ENCODE assay signal across 8 cellular contexts in the genomic region with DNA sequence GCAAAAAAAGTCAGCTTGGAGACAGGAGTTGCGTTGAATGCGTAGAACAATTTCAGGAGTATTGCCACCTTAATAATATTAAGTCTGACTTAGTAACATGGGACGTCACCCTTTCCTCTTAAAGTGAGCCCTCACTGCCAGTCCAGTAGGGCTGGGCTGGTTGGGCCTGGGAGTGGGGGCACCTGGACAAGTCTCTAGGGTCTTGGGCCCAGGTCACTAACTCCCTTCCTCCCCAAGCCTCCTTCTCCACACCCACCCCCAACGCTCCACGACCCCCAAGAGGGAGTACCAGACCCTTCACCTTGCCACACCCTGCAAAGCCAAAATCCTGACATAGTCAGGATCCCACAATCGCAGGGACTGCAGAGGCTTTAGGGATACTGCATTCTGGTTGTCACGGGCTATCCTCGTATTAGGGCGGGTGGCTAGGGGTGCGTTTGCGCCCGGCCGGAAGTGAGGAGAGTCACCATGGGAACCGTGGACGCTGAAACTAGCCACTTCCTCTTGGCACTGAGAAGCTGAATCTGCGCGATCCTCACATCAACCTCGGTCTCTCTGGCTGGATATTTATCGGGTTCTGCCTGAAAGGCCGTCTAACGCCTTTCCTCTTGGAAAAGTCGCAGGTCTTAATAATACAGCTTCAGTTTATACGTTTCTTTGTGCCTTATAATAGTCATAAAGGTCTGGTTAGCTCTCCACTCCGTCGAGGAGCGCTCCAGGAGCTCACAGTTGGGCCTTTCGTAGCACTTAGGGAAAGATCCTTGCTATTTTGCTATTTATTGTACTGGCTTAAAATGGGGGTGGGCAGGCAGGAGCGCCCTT. TPM values are rescaled to one million over a fixed set of nuclear protein-coding genes. Genes with fewer than 3 reads are reported as not detected.
DNase-seq lines count a peak whose midpoint lies in the region; ATAC-seq and TF ChIP-seq lines count a peak whose summit lies in the region.

No MANE protein-coding gene starts in this region.

- H3K4me3 ChIP-seq in brain microvascular endothelial cell (ENCODE audit: low read depth, low read length) (peak overlapping the region; percentile 60), iPS-18a (ENCODE audit: low read length) (peak overlapping the region; percentile 7), gastrocnemius medialis (peak overlapping the region; percentile 40 to 69 (median 53))

- TF ChIP-seq CTCF in brain microvascular endothelial cell (IDR thresholded peaks at IDR 0.05; ENCODE audit: low read depth, low read length, missing control alignments) (no peak), gastrocnemius medialis (IDR thresholded peaks at IDR 0.05 in 4 of 5, conservative IDR thresholded peaks at IDR 0.05 in 1 of 5) (no peak)

- H3K4me3 Mint-ChIP-seq in T-helper 2 cell treated with Interferon-gamma antibody and Interleukin-4, amounts not matched to agents 5 μg/mL and 100 μg/mL, for 36 hours, result peak overlapping the region; percentile 80

- no peaks in the 10 kb centered on the region for H3K9me3 Mint-ChIP-seq in T-helper 2 cell treated with Interferon-gamma antibody and Interleukin-4, amounts not matched to agents 5 μg/mL and 100 μg/mL, for 36 hours

- peaks cover 2% of the 10 kb centered on the region for H3K27me3 ChIP-seq in brain microvascular endothelial cell (replicated peaks)
- H3K27me3 ChIP-seq in iPS-18a (ENCODE audit: control insufficient read depth, insufficient read depth, low read length), result no peaks in the 10 kb centered on the region
- peaks cover 15 to 27% (median 18%) of the 10 kb centered on the region in 3 donors for H3K27me3 ChIP-seq in gastrocnemius medialis

- H3K36me3 ChIP-seq in brain microvascular endothelial cell (replicated peaks) (no peaks in the 10 kb centered on the region), iPS-18a (ENCODE audit: control insufficient read depth, low read depth, low read length) (no peaks in the 10 kb centered on the region), gastrocnemius medialis (no peaks in the 10 kb centered on the region)

- in situ Hi-C loops in brain microvascular endothelial cell (cut with HindIII; ENCODE audit: low pct_ligation_motif_present, low sequenced_read_pairs), result no loop called here
- in situ Hi-C loops in gastrocnemius medialis (cut with MboI; ENCODE audit: low sequenced_read_pairs in 4 of 4), result loop anchor here in 3 of 4 donors (25.0 kb wide), 4 partner anchors 486 to 889 kb away; a partner anchor contains a TSS

- H3K36me3 Mint-ChIP-seq in T-helper 2 cell treated with Interferon-gamma antibody and Interleukin-4, amounts not matched to agents 5 μg/mL and 100 μg/mL, for 36 hours (ENCODE audit: low read depth), result peaks cover 4% of the 10 kb centered on the region

- peaks cover 42% of the 10 kb centered on the region for H3K27me3 Mint-ChIP-seq in T-helper 2 cell treated with Interferon-gamma antibody and Interleukin-4, amounts not matched to agents 5 μg/mL and 100 μg/mL, for 36 hours (ENCODE audit: low read depth)

- H3K9me3 ChIP-seq in iPS-18a (ENCODE audit: control insufficient read depth, low read depth, low read length), result no peaks in the 10 kb centered on the region
- no peaks in the 10 kb centered on the region for H3K9me3 ChIP-seq in gastrocnemius medialis

- H3K4me1 ChIP-seq in iPS-18a (ENCODE audit: control insufficient read depth, low read depth, low read length), result no peaks in the 10 kb centered on the region
- H3K4me1 ChIP-seq in gastrocnemius medialis, result peaks cover 0 to 9% of the 10 kb centered on the region in 2 donors

- intact Hi-C loops in gastrocnemius medialis (cut with DNase I; ENCODE audit: low total_unique reads), result no loop called here

- peak; percentile 12 for DNase-seq in GDM1 (lab: John Stamatoyannopoulos, UW)
- DNase-seq in Kasumi-1 (lab: John Stamatoyannopoulos, UW), result peak; percentile 76 to 78
- peak; percentile 69 for DNase-seq in T-helper 2 cell treated with Interferon-gamma antibody and Interleukin-4, amounts not matched to agents 5 μg/mL and 100 μg/mL, for 36 hours (ENCODE audit: low spot score)
- peak; percentile 79 for DNase-seq in brain microvascular endothelial cell
- peak; percentile 41 to 60 for DNase-seq in gastrocnemius medialis
- DNase-seq in NCI-H2107 treated with DMSO at 0.1 percent for 48 hours (lab: John Stamatoyannopoulos, UW; ENCODE audit: unreplicated experiment), result no peak

- peak; percentile 99 for ATAC-seq in GM21825 (IDR thresholded peaks at IDR 0.05; ENCODE audit: unreplicated experiment)
- ATAC-seq in gastrocnemius medialis, result peak; percentile 76 to 79

- H3K27ac ChIP-seq in brain microvascular endothelial cell (no peak overlapping the region), iPS-18a (ENCODE audit: low read length) (no peak overlapping the region), gastrocnemius medialis (no peak overlapping the region)

- peaks cover 21% of the 10 kb centered on the region for H3K4me1 Mint-ChIP-seq in T-helper 2 cell treated with Interferon-gamma antibody and Interleukin-4, amounts not matched to agents 5 μg/mL and 100 μg/mL, for 36 hours (ENCODE audit: low read depth)

- no peak overlapping the region for H3K9ac ChIP-seq in iPS-18a (ENCODE audit: low read length)

- peak overlapping the region; percentile 1 for H3K27ac Mint-ChIP-seq in T-helper 2 cell treated with Interferon-gamma antibody and Interleukin-4, amounts not matched to agents 5 μg/mL and 100 μg/mL, for 36 hours

- TF ChIP-seq POLR2A in gastrocnemius medialis (IDR thresholded peaks at IDR 0.05), result no peak

RNA-seq across cellular contexts. Expression of a gene that starts 10.3 kb away (rescaled TPM):
- total RNA-seq in gastrocnemius medialis, result 10 to 100 TPM; 21.1 to 32.0 (median 27.3) TPM

RNA-seq across cellular contexts. Expression of a gene that starts 16.5 kb away (rescaled TPM):
- total RNA-seq in gastrocnemius medialis, result 100 to 1,000 TPM in 2 of 4 donors, 10 to 100 TPM in 2; 80.4 to 127 (median 103) TPM

RNA-seq across cellular contexts. Expression of a gene that starts 31.5 kb away (rescaled TPM):
- total RNA-seq in gastrocnemius medialis, result 1 to 10 TPM in 3 of 4 donors, not detected in 1; 1.3 to 1.4 (median 1.4) TPM

Comparison
In these comparisons a context has a peak if more than half of its experiments do, and no peak if none do; other contexts are left out.
1. H3K4me3 ChIP-seq: peak in every context shown above with its lines; median percentile 60 in brain microvascular endothelial cell; 53 in gastrocnemius medialis; 7 in iPS-18a.